In the genomic region with DNA sequence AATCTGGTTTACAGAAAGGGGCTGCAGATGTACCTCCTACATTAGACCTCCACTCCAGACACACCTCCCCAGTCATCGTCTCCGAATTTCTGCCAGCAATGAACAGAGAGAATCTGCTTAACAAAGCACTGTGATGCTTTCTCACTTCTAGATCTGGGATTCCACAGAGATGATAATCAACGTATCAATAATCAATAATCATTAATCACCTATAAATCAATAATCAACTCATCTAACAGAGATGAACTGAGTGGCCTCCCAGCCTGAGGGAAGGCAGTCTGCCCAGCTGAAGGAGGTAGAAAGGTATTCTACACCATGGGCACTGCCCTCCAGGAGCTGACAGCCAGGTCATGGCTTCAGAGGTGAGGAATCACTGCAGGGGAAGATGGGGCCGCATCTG, we compare ENCODE assay signal across 26 cellular contexts.
DNase-seq lines count a peak whose midpoint lies in the region; ATAC-seq, FAIRE-seq and TF ChIP-seq lines count a peak whose summit lies in the region.
"Had no signal": no experiment of that assay in that cellular context is flagged by ENCODE, and none has a peak within 500 bp of the region (broad histone marks: within the 10 kb centered on the region; RNA-seq: fewer than 3 reads in every experiment).

No MANE protein-coding gene starts in this region.

- no peak overlapping the region for H3K27ac ChIP-seq in K562 (ENCODE audit: extremely low read depth, low read depth, low read length)
- H3K27ac ChIP-seq: BLaER1 had no signal

- no peak overlapping the region for H3K4me3 ChIP-seq in K562
- H3K4me3 ChIP-seq: BLaER1, GM12878 had no signal

- no peaks in the 10 kb centered on the region for H3K36me3 ChIP-seq in K562 (ENCODE audit: control insufficient read depth, insufficient read depth, low read length)
- H3K36me3 ChIP-seq: BE2C, BLaER1 had no signal

- no peak overlapping the region for H2AFZ ChIP-seq in K562 (ENCODE audit: low read depth, low read length)

- no peak overlapping the region for H3K9ac ChIP-seq in K562 (ENCODE audit: insufficient read depth in 1 of 2, low read depth in 2 of 2, low read length in 2 of 2)
- H3K9ac ChIP-seq: BLaER1 had no signal

- no peaks in the 10 kb centered on the region for H3K36me3 Mint-ChIP-seq in progenitor cell of endocrine pancreas (ENCODE audit: insufficient read depth)
- H3K36me3 Mint-ChIP-seq: CD14-positive monocyte; CD4-positive, alpha-beta memory T cell; CD4-positive, CD25-positive, alpha-beta regulatory T cell; CD8-positive, alpha-beta memory T cell had no signal

- H3K27me3 Mint-ChIP-seq in progenitor cell of endocrine pancreas, result peaks cover 6% of the 10 kb centered on the region
- H3K27me3 Mint-ChIP-seq: CD4-positive, alpha-beta memory T cell; CD4-positive, CD25-positive, alpha-beta regulatory T cell had no signal

- TF ChIP-seq CTCF in K562 (IDR thresholded peaks at IDR 0.05 in 2 of 3, conservative IDR thresholded peaks at IDR 0.05 in 1 of 3; ENCODE audit: insufficient read depth in 2 of 3, low read depth in 1 of 3, low read length in 3 of 3), result no peak
- no peak for TF ChIP-seq CTCF in progenitor cell of endocrine pancreas (IDR thresholded peaks at IDR 0.05; ENCODE audit: unreplicated experiment)

- H3K27ac Mint-ChIP-seq in progenitor cell of endocrine pancreas, result peak overlapping the region; percentile 76
- H3K27ac Mint-ChIP-seq: CD14-positive monocyte; CD4-positive, alpha-beta memory T cell; CD4-positive, CD25-positive, alpha-beta regulatory T cell; CD8-positive, alpha-beta memory T cell had no signal

- intact Hi-C loops in K562 (cut with micrococcal nuclease), result no loop called here

- no peak for TF ChIP-seq EP300 in K562 (IDR thresholded peaks at IDR 0.05; ENCODE audit: low read length)

- peaks cover 3% of the 10 kb centered on the region for H3K9me3 Mint-ChIP-seq in progenitor cell of endocrine pancreas (ENCODE audit: low read depth)

- H3K4me1 ChIP-seq in K562 (replicated peaks in 1 of 2; ENCODE audit: control insufficient read depth in 2 of 2, insufficient read depth in 2 of 2, low read length in 2 of 2), result no peaks in the 10 kb centered on the region
- H3K4me1 ChIP-seq: BE2C, BLaER1 had no signal

- no peak for TF ChIP-seq RAD21 in K562 (CRISPR knock-in tag; conservative IDR thresholded peaks at IDR 0.05 in 1 of 2, IDR thresholded peaks at IDR 0.05 in 1 of 2)

- no peaks in the 10 kb centered on the region for H4K20me1 ChIP-seq in K562 (replicated peaks; ENCODE audit: control insufficient read depth, insufficient read depth, low read length)
- H4K20me1 ChIP-seq: BLaER1 had no signal

- 0% methylated on average over 4 of the region's 4 CpGs for WGBS in K562 (ENCODE audit: insufficient coverage, low coverage, missing lambda C conversion rate)

- no peak overlapping the region for H3K4me3 Mint-ChIP-seq in progenitor cell of endocrine pancreas (ENCODE audit: low read depth)
- H3K4me3 Mint-ChIP-seq: CD14-positive monocyte; CD4-positive, alpha-beta memory T cell; CD4-positive, CD25-positive, alpha-beta regulatory T cell; CD8-positive, alpha-beta memory T cell had no signal

- CTCF ChIA-PET in K562 (lab: Yijun Ruan, JAX; ENCODE audit: low intra/inter-chr PET ratio), result no interaction called here

- H3K9me1 ChIP-seq in K562 (ENCODE audit: control insufficient read depth, insufficient read depth, low read length), result no peaks in the 10 kb centered on the region

- BruUV-seq in K562 (replicated peaks; lab: Mats Ljungman, UMichigan), result no TSS peak

- peaks cover 0 to 18% of the 10 kb centered on the region in 2 experiments; a peak in 2 of 5 replicates for H3K27me3 ChIP-seq in K562 (ENCODE audit: control insufficient read depth in 2 of 2, insufficient read depth in 2 of 2, low read length in 2 of 2)
- H3K27me3 ChIP-seq: BE2C, BLaER1 had no signal

- no peak overlapping the region for H3K4me2 ChIP-seq in K562 (ENCODE audit: insufficient read depth, low read length)
- H3K4me2 ChIP-seq: BLaER1 had no signal

- DNase-seq in K562 (ENCODE audit: extremely low read depth in 1 of 4, low spot score in 3 of 4) (no peak), ecto neural progenitor cell (ENCODE audit: low spot score) (peak; percentile 36), progenitor cell of endocrine pancreas (ENCODE audit: low spot score, unreplicated experiment) (no peak), HTR-8/SVneo (ENCODE audit: insufficient read length, low spot score) (no peak)
- DNase-seq: 8988T; ACHN; BE2C; C1 segment of cervical spinal cord; CD4-positive, alpha-beta memory T cell; CD4-positive, CD25-positive, alpha-beta regulatory T cell; CD8-positive, alpha-beta memory T cell; COR-L47; DMS 273 treated with DMSO at 0.1 percent for 48 hours; DMS153; DMS53; DMS79; DND-41; EL; GDM1 had no signal

- no peak for TF ChIP-seq POLR2A in K562 (conservative IDR thresholded peaks at IDR 0.05)

- ATAC-seq in K562 (no peak), HG03045 (IDR thresholded peaks at IDR 0.05; ENCODE audit: unreplicated experiment) (no peak)
- ATAC-seq: GM12878 had no signal

- no peaks in the 10 kb centered on the region for H3K79me2 ChIP-seq in K562 (ENCODE audit: control insufficient read depth, insufficient read depth, low read length)

- no peak for FAIRE-seq in K562 (lab: Jason Lieb, UNC)
- FAIRE-seq in HTR-8/SVneo (lab: Jason Lieb, UNC), result no peak
- FAIRE-seq: A204.1, GM12878, GM12892, GM18507 had no signal

- no peaks in the 10 kb centered on the region for H3K9me3 ChIP-seq in K562 (replicated peaks; ENCODE audit: control insufficient read depth, insufficient read depth, low read depth, low read length)
- H3K9me3 ChIP-seq: BLaER1 had no signal

- in situ Hi-C loops in K562 (cut with MboI), result no loop called here

- POLR2A ChIA-PET in K562 (lab: Yijun Ruan, JAX), result no interaction called here

- H3K4me1 Mint-ChIP-seq in progenitor cell of endocrine pancreas (ENCODE audit: low read depth), result no peaks in the 10 kb centered on the region
- H3K4me1 Mint-ChIP-seq: CD14-positive monocyte; CD4-positive, alpha-beta memory T cell; CD4-positive, CD25-positive, alpha-beta regulatory T cell; CD8-positive, alpha-beta memory T cell had no signal

TF ChIP-seq in K562, 482 proteins besides CTCF, POLR2A, EP300 and RAD21:
- TF ChIP-seq PHB2 (IDR thresholded peaks at IDR 0.05; ENCODE audit: low read depth), result no peak
- no peak for TF ChIP-seq MTA2 (IDR thresholded peaks at IDR 0.05; ENCODE audit: low read depth)
- no peak for TF ChIP-seq BRD4 (IDR thresholded peaks at IDR 0.05)
- TF ChIP-seq, protein P1, sequence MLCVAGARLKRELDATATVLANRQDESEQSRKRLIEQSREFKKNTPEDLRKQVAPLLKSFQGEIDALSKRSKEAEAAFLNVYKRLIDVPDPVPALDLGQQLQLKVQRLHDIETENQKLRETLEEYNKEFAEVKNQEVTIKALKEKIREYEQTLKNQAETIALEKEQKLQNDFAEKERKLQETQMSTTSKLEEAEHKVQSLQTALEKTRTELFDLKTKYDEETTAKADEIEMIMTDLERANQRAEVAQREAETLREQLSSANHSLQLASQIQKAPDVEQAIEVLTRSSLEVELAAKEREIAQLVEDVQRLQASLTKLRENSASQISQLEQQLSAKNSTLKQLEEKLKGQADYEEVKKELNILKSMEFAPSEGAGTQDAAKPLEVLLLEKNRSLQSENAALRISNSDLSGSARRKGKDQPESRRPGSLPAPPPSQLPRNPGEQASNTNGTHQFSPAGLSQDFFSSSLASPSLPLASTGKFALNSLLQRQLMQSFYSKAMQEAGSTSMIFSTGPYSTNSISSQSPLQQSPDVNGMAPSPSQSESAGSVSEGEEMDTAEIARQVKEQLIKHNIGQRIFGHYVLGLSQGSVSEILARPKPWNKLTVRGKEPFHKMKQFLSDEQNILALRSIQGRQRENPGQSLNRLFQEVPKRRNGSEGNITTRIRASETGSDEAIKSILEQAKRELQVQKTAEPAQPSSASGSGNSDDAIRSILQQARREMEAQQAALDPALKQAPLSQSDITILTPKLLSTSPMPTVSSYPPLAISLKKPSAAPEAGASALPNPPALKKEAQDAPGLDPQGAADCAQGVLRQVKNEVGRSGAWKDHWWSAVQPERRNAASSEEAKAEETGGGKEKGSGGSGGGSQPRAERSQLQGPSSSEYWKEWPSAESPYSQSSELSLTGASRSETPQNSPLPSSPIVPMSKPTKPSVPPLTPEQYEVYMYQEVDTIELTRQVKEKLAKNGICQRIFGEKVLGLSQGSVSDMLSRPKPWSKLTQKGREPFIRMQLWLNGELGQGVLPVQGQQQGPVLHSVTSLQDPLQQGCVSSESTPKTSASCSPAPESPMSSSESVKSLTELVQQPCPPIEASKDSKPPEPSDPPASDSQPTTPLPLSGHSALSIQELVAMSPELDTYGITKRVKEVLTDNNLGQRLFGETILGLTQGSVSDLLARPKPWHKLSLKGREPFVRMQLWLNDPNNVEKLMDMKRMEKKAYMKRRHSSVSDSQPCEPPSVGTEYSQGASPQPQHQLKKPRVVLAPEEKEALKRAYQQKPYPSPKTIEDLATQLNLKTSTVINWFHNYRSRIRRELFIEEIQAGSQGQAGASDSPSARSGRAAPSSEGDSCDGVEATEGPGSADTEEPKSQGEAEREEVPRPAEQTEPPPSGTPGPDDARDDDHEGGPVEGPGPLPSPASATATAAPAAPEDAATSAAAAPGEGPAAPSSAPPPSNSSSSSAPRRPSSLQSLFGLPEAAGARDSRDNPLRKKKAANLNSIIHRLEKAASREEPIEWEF (CRISPR knock-in tag; IDR thresholded peaks at IDR 0.05), result peak; percentile 99
- no peak for TF ChIP-seq GABPB2 (CRISPR knock-in tag; conservative IDR thresholded peaks at IDR 0.05)
